2 cellular contexts compared by ENCODE assay signal in the genomic region with DNA sequence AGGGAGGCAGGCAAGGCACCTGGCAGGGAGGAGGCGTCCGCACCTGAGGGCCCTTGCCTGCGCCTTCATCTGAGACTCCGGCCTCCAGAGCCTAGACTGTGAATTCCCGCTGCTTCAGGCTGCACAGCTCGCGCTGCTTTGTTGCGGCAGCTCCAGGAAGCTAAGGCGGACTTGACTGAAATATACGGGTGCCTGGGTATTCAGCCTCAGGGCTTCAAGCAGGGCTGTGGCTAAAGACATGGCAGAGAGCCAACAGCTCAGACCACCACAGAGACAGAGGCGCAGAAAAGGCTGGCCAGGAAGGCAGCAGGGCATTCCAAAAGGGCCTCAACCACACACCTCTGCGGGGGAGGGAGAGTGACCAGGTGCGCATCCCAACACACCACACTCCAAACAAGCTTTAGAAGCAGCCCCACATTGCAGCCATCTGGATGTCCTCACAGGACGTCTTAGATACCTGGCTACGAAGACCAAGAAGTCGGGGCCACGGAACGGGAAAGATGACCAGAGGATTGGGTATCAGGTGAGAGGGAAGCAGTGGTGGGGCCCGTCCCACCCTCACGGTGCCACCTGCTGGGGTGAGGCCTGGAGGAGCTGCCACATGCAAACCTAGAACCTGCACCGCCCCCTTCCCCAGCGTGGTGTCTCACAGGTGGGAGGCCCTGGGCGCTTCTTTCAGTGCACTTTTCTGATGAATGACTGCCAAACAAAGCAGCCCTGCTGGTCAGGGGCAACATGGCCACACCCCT.
A peak's percentile ranks its signal among the peaks of the same experiment; 100 is the strongest.
TF ChIP-seq lines count a peak whose summit lies in the region.

No MANE protein-coding gene starts in this region.

TF ChIP-seq in HepG2, 621 proteins besides CTCF, POLR2A, EP300 and RAD21:
- no peak for TF ChIP-seq DNMT1 (CRISPR knock-in tag; IDR thresholded peaks at IDR 0.05)
- TF ChIP-seq, protein P1, sequence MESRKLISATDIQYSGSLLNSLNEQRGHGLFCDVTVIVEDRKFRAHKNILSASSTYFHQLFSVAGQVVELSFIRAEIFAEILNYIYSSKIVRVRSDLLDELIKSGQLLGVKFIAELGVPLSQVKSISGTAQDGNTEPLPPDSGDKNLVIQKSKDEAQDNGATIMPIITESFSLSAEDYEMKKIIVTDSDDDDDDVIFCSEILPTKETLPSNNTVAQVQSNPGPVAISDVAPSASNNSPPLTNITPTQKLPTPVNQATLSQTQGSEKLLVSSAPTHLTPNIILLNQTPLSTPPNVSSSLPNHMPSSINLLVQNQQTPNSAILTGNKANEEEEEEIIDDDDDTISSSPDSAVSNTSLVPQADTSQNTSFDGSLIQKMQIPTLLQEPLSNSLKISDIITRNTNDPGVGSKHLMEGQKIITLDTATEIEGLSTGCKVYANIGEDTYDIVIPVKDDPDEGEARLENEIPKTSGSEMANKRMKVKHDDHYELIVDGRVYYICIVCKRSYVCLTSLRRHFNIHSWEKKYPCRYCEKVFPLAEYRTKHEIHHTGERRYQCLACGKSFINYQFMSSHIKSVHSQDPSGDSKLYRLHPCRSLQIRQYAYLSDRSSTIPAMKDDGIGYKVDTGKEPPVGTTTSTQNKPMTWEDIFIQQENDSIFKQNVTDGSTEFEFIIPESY (CRISPR knock-in tag; IDR thresholded peaks at IDR 0.05): 0 out of 2 replicates have a peak, but pooled peaks have one; percentile 28
TF ChIP-seq in HepG2: peak in this region for 1.

TF ChIP-seq in Ishikawa, 13 proteins besides CTCF, POLR2A, EP300 and RAD21:
- peak; percentile 34; the same call in 1 of the 2 replicates for TF ChIP-seq NFIC (IDR thresholded peaks at IDR 0.05)
- TF ChIP-seq YY1 (IDR thresholded peaks at IDR 0.05; ENCODE audit: low read depth): no peak
